28 cellular contexts compared by ENCODE assay signal in genomic region chr14:71994416-71994815, GRCh38.
"Had no signal": no experiment of that assay in that cellular context is flagged by ENCODE, and none has a peak within 500 bp of the region (broad histone marks: within the 10 kb centered on the region; RNA-seq: fewer than 3 reads in every experiment).

No MANE protein-coding gene starts in this region.

- H3K27ac ChIP-seq: stomach, suprapubic skin, testis, thoracic aorta, thyroid gland, tibial artery, tibial nerve, transverse colon, upper lobe of left lung, upper lobe of right lung, uterus, vagina had no signal

- H3K36me3 Mint-ChIP-seq: stimulated activated effector memory CD8-positive, alpha-beta T cell treated with anti-CD3 and anti-CD28 coated beads, Interleukin-12 subunit alpha, Interleukin-12 subunit beta, amount 100 ng/mL, for 72 hours; stimulated activated memory B cell treated with anti-CD40 and anti-IgM and Interleukin-4, amounts not matched to agents 10 μg/mL and 1 μg/mL and 100 μg/mL, for 72 hours; stimulated activated naive B cell treated with anti-CD40 and anti-IgM and Interleukin-4, amounts not matched to agents 10 μg/mL and 1 μg/mL and 100 μg/mL, for 72 hours; type B pancreatic cell had no signal

- ATAC-seq: stimulated activated effector memory CD8-positive, alpha-beta T cell treated with anti-CD3 and anti-CD28 coated beads, Interleukin-12 subunit alpha, Interleukin-12 subunit beta, amount 100 ng/mL, for 72 hours; stimulated activated memory B cell treated with anti-CD40 and anti-IgM and Interleukin-4, amounts not matched to agents 10 μg/mL and 1 μg/mL and 100 μg/mL, for 72 hours; stimulated activated naive B cell treated with anti-CD40 and anti-IgM and Interleukin-4, amounts not matched to agents 10 μg/mL and 1 μg/mL and 100 μg/mL, for 72 hours; stimulated activated naive CD8-positive, alpha-beta T cell treated with anti-CD3 and anti-CD28 coated beads, Interleukin-15, amount 100 ng/mL, for 72 hours; stimulated activated naive CD8-positive, alpha-beta T cell treated with anti-CD3 and anti-CD28 coated beads, Interleukin-15, Interleukin-2, amounts not matched to agents 100 U/mL and 50 U/mL, for 24 hours; upper lobe of right lung had no signal

- H3K27ac Mint-ChIP-seq: stimulated activated effector memory CD8-positive, alpha-beta T cell treated with anti-CD3 and anti-CD28 coated beads, Interleukin-12 subunit alpha, Interleukin-12 subunit beta, amount 100 ng/mL, for 72 hours; stimulated activated memory B cell treated with anti-CD40 and anti-IgM and Interleukin-4, amounts not matched to agents 10 μg/mL and 1 μg/mL and 100 μg/mL, for 72 hours; stimulated activated naive B cell treated with anti-CD40 and anti-IgM and Interleukin-4, amounts not matched to agents 10 μg/mL and 1 μg/mL and 100 μg/mL, for 72 hours; stimulated activated naive CD8-positive, alpha-beta T cell treated with anti-CD3 and anti-CD28 coated beads, Interleukin-15, amount 100 ng/mL, for 72 hours; stimulated activated naive CD8-positive, alpha-beta T cell treated with anti-CD3 and anti-CD28 coated beads, Interleukin-15, Interleukin-2, amounts not matched to agents 100 ng/mL and 50 ng/mL, for 24 hours; type B pancreatic cell had no signal

- H3K4me1 Mint-ChIP-seq: stimulated activated effector memory CD8-positive, alpha-beta T cell treated with anti-CD3 and anti-CD28 coated beads, Interleukin-12 subunit alpha, Interleukin-12 subunit beta, amount 100 ng/mL, for 72 hours; stimulated activated memory B cell treated with anti-CD40 and anti-IgM and Interleukin-4, amounts not matched to agents 10 μg/mL and 1 μg/mL and 100 μg/mL, for 72 hours; stimulated activated naive B cell treated with anti-CD40 and anti-IgM and Interleukin-4, amounts not matched to agents 10 μg/mL and 1 μg/mL and 100 μg/mL, for 72 hours; stimulated activated naive CD8-positive, alpha-beta T cell treated with anti-CD3 and anti-CD28 coated beads, Interleukin-15, amount 100 ng/mL, for 72 hours had no signal

- H3K4me3 Mint-ChIP-seq: stimulated activated effector memory CD8-positive, alpha-beta T cell treated with anti-CD3 and anti-CD28 coated beads, Interleukin-12 subunit alpha, Interleukin-12 subunit beta, amount 100 ng/mL, for 72 hours; stimulated activated memory B cell treated with anti-CD40 and anti-IgM and Interleukin-4, amounts not matched to agents 10 μg/mL and 1 μg/mL and 100 μg/mL, for 72 hours; stimulated activated naive B cell treated with anti-CD40 and anti-IgM and Interleukin-4, amounts not matched to agents 10 μg/mL and 1 μg/mL and 100 μg/mL, for 72 hours; stimulated activated naive CD8-positive, alpha-beta T cell treated with anti-CD3 and anti-CD28 coated beads, Interleukin-15, amount 100 ng/mL, for 72 hours; stimulated activated naive CD8-positive, alpha-beta T cell treated with anti-CD3 and anti-CD28 coated beads, Interleukin-15, Interleukin-2, amounts not matched to agents 100 ng/mL and 50 ng/mL, for 24 hours; type B pancreatic cell had no signal

- H3K9me3 ChIP-seq: stomach, suprapubic skin, testis, thoracic aorta, thyroid gland, tibial artery, tibial nerve, transverse colon, upper lobe of left lung, upper lobe of right lung, uterus, vagina had no signal

- H3K36me3 ChIP-seq: stomach, suprapubic skin, thoracic aorta, thyroid gland, tibial artery, tibial nerve, transverse colon, upper lobe of left lung, upper lobe of right lung, uterus, vagina had no signal

- H3K4me3 ChIP-seq: stomach, suprapubic skin, testis, thoracic aorta, thyroid gland, tibial artery, tibial nerve, transverse colon, upper lobe of left lung, upper lobe of right lung, uterus, vagina had no signal

- DNase-seq: stimulated activated CD4-positive, alpha-beta T cell treated with anti-CD3 and anti-CD28 coated beads, Interleukin-2, amount 100 ng/mL, for 48 hours; stimulated activated CD4-positive, alpha-beta T cell treated with anti-CD3 and anti-CD28 coated beads, Interleukin-4, amount 100 ng/mL, for 1 hour; stimulated activated CD4-positive, alpha-beta T cell treated with anti-CD3 and anti-CD28 coated beads, Interleukin-4, amount 100 ng/mL, for 24 hours; stimulated activated CD4-positive, alpha-beta T cell treated with anti-CD3 and anti-CD28 coated beads, Interleukin-4, amount 100 ng/mL, for 4 hours; stimulated activated CD8-positive, alpha-beta memory T cell treated with anti-CD3 and anti-CD28 coated beads, Interleukin-4, amount 100 ng/mL, for 48 hours; stimulated activated naive B cell treated with anti-CD40 and anti-IgM and Interleukin-4, amounts not matched to agents 10 μg/mL and 1 μg/mL and 100 μg/mL, for 72 hours; stimulated activated naive CD4-positive, alpha-beta T cell; stimulated activated naive CD4-positive, alpha-beta T cell treated with Interleukin-2 at 50 U/mL for 16 hours; stimulated activated naive CD8-positive, alpha-beta T cell treated with anti-CD3 and anti-CD28 coated beads, Interleukin-15, amount 100 ng/mL, for 72 hours; stimulated activated naive CD8-positive, alpha-beta T cell treated with anti-CD3 and anti-CD28 coated beads, Interleukin-15, Interleukin-2, amounts not matched to agents 100 U/mL and 50 U/mL, for 24 hours; stomach; substantia nigra; testis; thyroid gland; tibial artery; transverse colon; trophoblast cell; upper lobe of left lung; upper lobe of right lung; uterus had no signal

- H3K4me1 ChIP-seq: stomach, suprapubic skin, testis, thyroid gland, tibial artery, tibial nerve, transverse colon, upper lobe of left lung, upper lobe of right lung, uterus, vagina had no signal

- H3K9me3 Mint-ChIP-seq: stimulated activated effector memory CD8-positive, alpha-beta T cell treated with anti-CD3 and anti-CD28 coated beads, Interleukin-12 subunit alpha, Interleukin-12 subunit beta, amount 100 ng/mL, for 72 hours; stimulated activated memory B cell treated with anti-CD40 and anti-IgM and Interleukin-4, amounts not matched to agents 10 μg/mL and 1 μg/mL and 100 μg/mL, for 72 hours; stimulated activated naive B cell treated with anti-CD40 and anti-IgM and Interleukin-4, amounts not matched to agents 10 μg/mL and 1 μg/mL and 100 μg/mL, for 72 hours; type B pancreatic cell had no signal

- H3K27me3 Mint-ChIP-seq: stimulated activated naive CD8-positive, alpha-beta T cell treated with anti-CD3 and anti-CD28 coated beads, Interleukin-15, amount 100 ng/mL, for 72 hours; type B pancreatic cell had no signal

- H3K27me3 ChIP-seq: stomach, suprapubic skin, testis, thyroid gland, tibial artery, tibial nerve, transverse colon, upper lobe of left lung, upper lobe of right lung, uterus, vagina had no signal
